Comparison of ENCODE assay signal across 11 cellular contexts in genomic region chr6:137811912-137812553, GRCh38. TPM values are rescaled to one million over a fixed set of nuclear protein-coding genes. Genes with fewer than 3 reads are reported as not detected.
A peak's percentile ranks its signal among the peaks of the same experiment; 100 is the strongest.
DNase-seq lines count a peak whose midpoint lies in the region; ATAC-seq and TF ChIP-seq lines count a peak whose summit lies in the region.
"Had no signal": no experiment of that assay in that cellular context is flagged by ENCODE, and none has a peak within 500 bp of the region (broad histone marks: within the 10 kb centered on the region; RNA-seq: fewer than 3 reads in every experiment).

No MANE protein-coding gene starts in this region.

- H3K27ac ChIP-seq in skeletal muscle tissue (ENCODE audit: low read depth, low read length): peak overlapping the region; percentile 28
- H3K27ac ChIP-seq: 22Rv1 had no signal

- H3K27me3 ChIP-seq in skeletal muscle tissue (ENCODE audit: control insufficient read depth in 3 of 3, insufficient read depth in 3 of 3, low read length in 3 of 3): no peaks in the 10 kb centered on the region

- no peak overlapping the region for H3K4me3 ChIP-seq in choroid plexus epithelial cell (ENCODE audit: low read depth, low read length)
- no peak overlapping the region for H3K4me3 ChIP-seq in skeletal muscle tissue (ENCODE audit: low read length in 3 of 3)

- no peak overlapping the region for H3K9ac ChIP-seq in skeletal muscle tissue (ENCODE audit: low read depth in 1 of 3, low read length in 3 of 3)

- no peak for TF ChIP-seq CTCF in choroid plexus epithelial cell (conservative IDR thresholded peaks at IDR 0.05; ENCODE audit: low read depth, low read length)

- no peaks in the 10 kb centered on the region for H3K9me3 ChIP-seq in skeletal muscle tissue (ENCODE audit: control insufficient read depth in 3 of 3, low read length in 3 of 3)

- ATAC-seq in HG03280 (IDR thresholded peaks at IDR 0.05; ENCODE audit: unreplicated experiment): no peak

- no peaks in the 10 kb centered on the region for H3K36me3 ChIP-seq in skeletal muscle tissue (ENCODE audit: control insufficient read depth in 3 of 3, insufficient read depth in 3 of 3, low read length in 3 of 3)

- DNase-seq in SIG-M5 treated with dmso at 0.1 percent for 504 hours (lab: John Stamatoyannopoulos, UW; ENCODE audit: unreplicated experiment) (peak; percentile 53), SIG-M5 (lab: John Stamatoyannopoulos, UW) (no peak), NOMO-1 treated with DMSO at 0.1 percent for 48 hours (lab: John Stamatoyannopoulos, UW; ENCODE audit: unreplicated experiment) (peak; percentile 52), choroid plexus epithelial cell (ENCODE audit: low read depth) (peak; percentile 54), NCI-H2107 treated with DMSO at 0.1 percent for 48 hours (lab: John Stamatoyannopoulos, UW; ENCODE audit: unreplicated experiment) (no peak), DMS53 (lab: John Stamatoyannopoulos, UW) (no peak)
- DNase-seq: H9, nephron progenitor cell had no signal

- peaks cover 5 to 6% (median 5%) of the 10 kb centered on the region in 3 donors for H3K4me1 ChIP-seq in skeletal muscle tissue (ENCODE audit: control insufficient read depth in 3 of 3, insufficient read depth in 3 of 3, low read length in 3 of 3)

RNA-seq across cellular contexts. Expression of gene TNFAIP3, which starts 55.0 kb away (rescaled TPM):
- 6.3 TPM for total RNA-seq in skeletal muscle tissue

Comparison
In these comparisons a context has a peak if more than half of its experiments do, and no peak if none do; other contexts are left out.
1. DNase-seq: peak in SIG-M5 treated with dmso at 0.1 percent for 504 hours (single experiment), NOMO-1 treated with DMSO at 0.1 percent for 48 hours (single experiment) and choroid plexus epithelial cell (single experiment); none in SIG-M5 (single experiment), NCI-H2107 treated with DMSO at 0.1 percent for 48 hours (single experiment) and DMS53 (single experiment).